ENCODE assay signal across 31 cellular contexts in genomic region chr2:236592821-236593220, GRCh38. TPM values are rescaled to one million over a fixed set of nuclear protein-coding genes. Genes with fewer than 3 reads are reported as not detected.
DNase-seq lines count a peak whose midpoint lies in the region; ATAC-seq, FAIRE-seq and TF ChIP-seq lines count a peak whose summit lies in the region.
"Had no signal": no experiment of that assay in that cellular context is flagged by ENCODE, and none has a peak within 500 bp of the region (broad histone marks: within the 10 kb centered on the region; RNA-seq: fewer than 3 reads in every experiment).

No MANE protein-coding gene starts in this region.

- CTCF ChIA-PET in HepG2 (lab: Yijun Ruan, JAX; ENCODE audit: low intra/inter-chr PET ratio, low total read pairs) (no interaction called here), SK-N-SH (lab: Yijun Ruan, JAX) (no interaction called here)

- no peak for FAIRE-seq in HepG2 (lab: Jason Lieb, UNC)
- FAIRE-seq: A204.1, GM18507, H1, RCC 7860 had no signal

- H3K4me1 ChIP-seq in HepG2 (ENCODE audit: insufficient read depth, low read length) (peaks cover 5% of the 10 kb centered on the region; the same call in 1 of the 2 replicates), SK-N-SH (ENCODE audit: control insufficient read depth in 1 of 2, insufficient read depth in 2 of 2, low read depth in 1 of 2, low read length in 1 of 2) (no peaks in the 10 kb centered on the region)
- H3K4me1 ChIP-seq: colonic mucosa, foreskin keratinocyte had no signal

- POLR2A ChIA-PET in HepG2 (lab: Yijun Ruan, JAX) (no interaction called here), SK-N-SH (lab: Yijun Ruan, JAX) (no interaction called here)

- peak; percentile 50 for DNase-seq in natural killer cell treated with Interleukin-12 subunit alpha and Interleukin-12 subunit beta and Interleukin-15 and Interleukin-18, amount 100 ng/mL, for 72 hours (ENCODE audit: low spot score)
- DNase-seq in natural killer cell: no peak
- DNase-seq in SHP77 treated with DMSO at 0.1 percent for 48 hours (lab: John Stamatoyannopoulos, UW): peak; percentile 79
- peak; percentile 32 for DNase-seq in HepG2 (ENCODE audit: low spot score)
- DNase-seq in NCI-H524 treated with DMSO at 0.1 percent for 48 hours (lab: John Stamatoyannopoulos, UW): no peak
- no peak for DNase-seq in SK-N-SH
- DNase-seq in GM13976 (ENCODE audit: low spot score): no peak
- DNase-seq: activated CD4-positive, alpha-beta T cell treated with anti-CD3 and anti-CD28 coated beads, Interleukin-2, amount 10 ng/mL, durations not matched to agents 7 days and 5 days; activated naive CD4-positive, alpha-beta T cell; activated T-cell treated with anti-CD3 and anti-CD28 coated beads, Interleukin-2, amount 50 U/mL, for 48 hours; AML-193; brain microvascular endothelial cell; CD4-positive, alpha-beta memory T cell; colonic mucosa; DMS 273 treated with DMSO at 0.1 percent for 48 hours; effector memory CD4-positive, alpha-beta T cell; foreskin keratinocyte; GDM1; hippocampal formation; immature natural killer cell; NCI-H2107 had no signal

- intact Hi-C loops in natural killer cell (cut with micrococcal nuclease): no loop called here
- intact Hi-C loops in HepG2 (cut with micrococcal nuclease; ENCODE audit: unreplicated experiment): no loop called here

- no peak for TF ChIP-seq RAD21 in HepG2 (CRISPR knock-in tag; IDR thresholded peaks at IDR 0.05)
- TF ChIP-seq RAD21 in SK-N-SH (IDR thresholded peaks at IDR 0.05; ENCODE audit: low read length): no peak

- H3K9me3 ChIP-seq in HepG2 (ENCODE audit: low read length): peaks cover 11% of the 10 kb centered on the region
- no peaks in the 10 kb centered on the region for H3K9me3 ChIP-seq in SK-N-SH
- H3K9me3 ChIP-seq: colonic mucosa had no signal

- H3F3A ChIP-seq in SK-N-SH (replicated peaks; ENCODE audit: insufficient read depth): no peaks in the 10 kb centered on the region

- no peak for ATAC-seq in natural killer cell treated with Interleukin-12 subunit alpha and Interleukin-12 subunit beta and Interleukin-15 and Interleukin-18, amount 100 ng/mL, for 72 hours
- ATAC-seq in natural killer cell: no peak
- ATAC-seq in HepG2: peak; percentile 36; the same call in 1 of the 3 replicates
- no peak for ATAC-seq in HG03095 (IDR thresholded peaks at IDR 0.05; ENCODE audit: unreplicated experiment)
- ATAC-seq: foreskin keratinocyte had no signal

- H3K36me3 ChIP-seq in HepG2 (replicated peaks in 1 of 2; ENCODE audit: control insufficient read depth in 1 of 2, insufficient read depth in 2 of 2, low read length in 2 of 2) (no peaks in the 10 kb centered on the region), SK-N-SH (replicated peaks in 1 of 2; ENCODE audit: control insufficient read depth in 1 of 2, insufficient read depth in 2 of 2, low read length in 1 of 2) (no peaks in the 10 kb centered on the region)
- H3K36me3 ChIP-seq: brain microvascular endothelial cell, colonic mucosa had no signal

- H3K27me3 ChIP-seq in HepG2 (ENCODE audit: control insufficient read depth in 1 of 2, insufficient read depth in 2 of 2, low read length in 2 of 2) (peaks cover 0 to 38% of the 10 kb centered on the region in 2 experiments; a peak in 3 of 5 replicates), SK-N-SH (ENCODE audit: insufficient read depth) (no peaks in the 10 kb centered on the region; the same call in 1 of the 2 replicates)
- H3K27me3 ChIP-seq: brain microvascular endothelial cell, colonic mucosa, foreskin keratinocyte had no signal

- H3K27me3 Mint-ChIP-seq in natural killer cell treated with Interleukin-12 subunit alpha and Interleukin-12 subunit beta and Interleukin-15 and Interleukin-18, amount 100 ng/mL, for 72 hours: peaks cover 0 to 2% of the 10 kb centered on the region in 2 donors
- H3K27me3 Mint-ChIP-seq in natural killer cell (ENCODE audit: low read depth in 2 of 2): no peaks in the 10 kb centered on the region
- H3K27me3 Mint-ChIP-seq: activated CD4-positive, alpha-beta T cell treated with anti-CD3 and anti-CD28 coated beads, Interleukin-2, amount 10 ng/mL, durations not matched to agents 7 days and 5 days; CD4-positive, alpha-beta memory T cell; IgD-negative memory B cell had no signal

- no peaks in the 10 kb centered on the region for H3K9me3 Mint-ChIP-seq in natural killer cell treated with Interleukin-12 subunit alpha and Interleukin-12 subunit beta and Interleukin-15 and Interleukin-18, amount 100 ng/mL, for 72 hours
- no peaks in the 10 kb centered on the region for H3K9me3 Mint-ChIP-seq in natural killer cell
- H3K9me3 Mint-ChIP-seq: activated CD4-positive, alpha-beta T cell treated with anti-CD3 and anti-CD28 coated beads, Interleukin-2, amount 10 ng/mL, durations not matched to agents 7 days and 5 days; CD4-positive, alpha-beta memory T cell; immature natural killer cell; nephron had no signal

- 27% methylated on average over 14 of the region's 14 CpGs for WGBS in HepG2 (ENCODE audit: low lambda C conversion rate)
- WGBS in SK-N-SH (ENCODE audit: low lambda C conversion rate): 57% methylated on average over 14 of the region's 14 CpGs

- TF ChIP-seq EP300 in HepG2 (IDR thresholded peaks at IDR 0.05; ENCODE audit: low read depth in 2 of 2, low read length in 2 of 2): no peak
- TF ChIP-seq EP300 in HepG2 (CRISPR knock-in tag; IDR thresholded peaks at IDR 0.05; ENCODE audit: borderline replicate concordance): no peak
- TF ChIP-seq EP300 in SK-N-SH (IDR thresholded peaks at IDR 0.05; ENCODE audit: borderline replicate concordance in 1 of 2, low read depth in 1 of 2, low read length in 1 of 2): no peak

- no peak overlapping the region for H3K4me3 ChIP-seq in HepG2 (replicated peaks in 1 of 3; ENCODE audit: insufficient read depth in 1 of 3, low read depth in 2 of 3, low read length in 3 of 3)
- H3K4me3 ChIP-seq in SK-N-SH (ENCODE audit: low read depth in 2 of 2, low read length in 1 of 2): no peak overlapping the region
- H3K4me3 ChIP-seq: colonic mucosa had no signal

- peaks cover 0 to 2% of the 10 kb centered on the region in 2 donors for H3K4me1 Mint-ChIP-seq in natural killer cell treated with Interleukin-12 subunit alpha and Interleukin-12 subunit beta and Interleukin-15 and Interleukin-18, amount 100 ng/mL, for 72 hours (ENCODE audit: low read depth in 2 of 2)
- no peaks in the 10 kb centered on the region for H3K4me1 Mint-ChIP-seq in natural killer cell
- H3K4me1 Mint-ChIP-seq: activated CD4-positive, alpha-beta T cell treated with anti-CD3 and anti-CD28 coated beads, Interleukin-2, amount 10 ng/mL, durations not matched to agents 7 days and 5 days; CD4-positive, alpha-beta memory T cell; IgD-negative memory B cell; immature natural killer cell; nephron had no signal

- TF ChIP-seq POLR2A in HepG2 (IDR thresholded peaks at IDR 0.05; ENCODE audit: insufficient read depth in 1 of 2, low read depth in 2 of 2, low read length in 2 of 2): no peak

- in situ Hi-C loops in HepG2 (cut with HindIII; ENCODE audit: extremely low pct_ligation_motif_present, low pct_unique_long_range_greater_than_20kb): no loop called here
- in situ Hi-C loops in GM13976 (cut with MboI; ENCODE audit: low sequenced_read_pairs, unreplicated experiment): no loop called here

- H3K79me2 ChIP-seq in HepG2 (ENCODE audit: insufficient read depth, low read length) (no peaks in the 10 kb centered on the region), SK-N-SH (ENCODE audit: insufficient read depth) (no peaks in the 10 kb centered on the region)

- H3K9ac ChIP-seq in HepG2 (ENCODE audit: insufficient read depth, low read depth, low read length) (no peak overlapping the region), SK-N-SH (no peak overlapping the region)

- no peaks in the 10 kb centered on the region for H4K20me1 ChIP-seq in HepG2 (ENCODE audit: insufficient read depth, low read length)
- no peaks in the 10 kb centered on the region for H4K20me1 ChIP-seq in SK-N-SH (ENCODE audit: insufficient read depth)

- H2AFZ ChIP-seq in HepG2 (ENCODE audit: low read length) (no peak overlapping the region), SK-N-SH (ENCODE audit: low read depth) (no peak overlapping the region)

- H3K27ac ChIP-seq in HepG2 (ENCODE audit: extremely low read length, insufficient read depth, low read length) (no peak overlapping the region), SK-N-SH (ENCODE audit: low read depth in 2 of 2, low read length in 1 of 2) (no peak overlapping the region)
- H3K27ac ChIP-seq: brain microvascular endothelial cell, colonic mucosa, foreskin keratinocyte, HL-60, VCaP had no signal

- no peak overlapping the region for H3K4me2 ChIP-seq in HepG2 (ENCODE audit: low read depth, low read length)
- no peak overlapping the region for H3K4me2 ChIP-seq in SK-N-SH

- no peak overlapping the region for H3K27ac Mint-ChIP-seq in natural killer cell treated with Interleukin-12 subunit alpha and Interleukin-12 subunit beta and Interleukin-15 and Interleukin-18, amount 100 ng/mL, for 72 hours
- H3K27ac Mint-ChIP-seq in natural killer cell: no peak overlapping the region
- H3K27ac Mint-ChIP-seq: activated CD4-positive, alpha-beta T cell treated with anti-CD3 and anti-CD28 coated beads, Interleukin-2, amount 10 ng/mL, durations not matched to agents 7 days and 5 days; CD4-positive, alpha-beta memory T cell; IgD-negative memory B cell; immature natural killer cell; nephron; progenitor cell of endocrine pancreas had no signal

- H3K4me3 Mint-ChIP-seq in natural killer cell treated with Interleukin-12 subunit alpha and Interleukin-12 subunit beta and Interleukin-15 and Interleukin-18, amount 100 ng/mL, for 72 hours: no peak overlapping the region
- no peak overlapping the region for H3K4me3 Mint-ChIP-seq in natural killer cell
- H3K4me3 Mint-ChIP-seq: activated CD4-positive, alpha-beta T cell treated with anti-CD3 and anti-CD28 coated beads, Interleukin-2, amount 10 ng/mL, durations not matched to agents 7 days and 5 days; CD4-positive, alpha-beta memory T cell; IgD-negative memory B cell; immature natural killer cell; nephron had no signal

- no TSS peak for BruUV-seq in HepG2 (replicated peaks; lab: Mats Ljungman, UMichigan)

- H3K36me3 Mint-ChIP-seq in natural killer cell treated with Interleukin-12 subunit alpha and Interleukin-12 subunit beta and Interleukin-15 and Interleukin-18, amount 100 ng/mL, for 72 hours: no peaks in the 10 kb centered on the region
- no peaks in the 10 kb centered on the region for H3K36me3 Mint-ChIP-seq in natural killer cell
- H3K36me3 Mint-ChIP-seq: CD4-positive, alpha-beta memory T cell; IgD-negative memory B cell; immature natural killer cell had no signal

- no peaks in the 10 kb centered on the region for H3K9me2 ChIP-seq in SK-N-SH

- TF ChIP-seq CTCF in natural killer cell (IDR thresholded peaks at IDR 0.05) (no peak), HepG2 (CRISPR knock-in tag; IDR thresholded peaks at IDR 0.05) (no peak), SK-N-SH (IDR thresholded peaks at IDR 0.05) (no peak), GM13976 (IDR thresholded peaks at IDR 0.05; ENCODE audit: borderline replicate concordance, control extremely low read depth, extremely low read depth, insufficient read depth, missing control alignments) (no peak)

RNA-seq across cellular contexts. Expression of gene ACKR3, which starts 23.2 kb away (rescaled TPM):
- total RNA-seq in natural killer cell treated with Interleukin-12 subunit alpha and Interleukin-12 subunit beta and Interleukin-15 and Interleukin-18, amount 100 ng/mL, for 72 hours: under 1 TPM in 1 of 2 donors, not detected in 1; 0.33 TPM
- total RNA-seq in natural killer cell (1 to 10 TPM; 4.4 to 5.5 (median 4.6) TPM), HepG2 (2016; rRNA removed; fragmentation: Illumina TruSeq; extraction: Trizol) (not detected in 2 replicates)
- not detected in 2 replicates for total RNA-seq in HepG2 (2016; cell fraction: cytosol; rRNA removed; fragmentation: Illumina TruSeq; extraction: Trizol; ENCODE audit: low read depth)
- not detected in 2 replicates for total RNA-seq in HepG2 (2016; cell fraction: insoluble cytoplasmic fraction; rRNA removed; fragmentation: Illumina TruSeq; extraction: Trizol)
- not detected in 2 replicates for total RNA-seq in HepG2 (2016; cell fraction: membrane; rRNA removed; fragmentation: Illumina TruSeq; extraction: Trizol)
- not detected in 2 replicates for total RNA-seq in HepG2 (2016; cell fraction: nucleus; rRNA removed; fragmentation: Illumina TruSeq; extraction: Trizol)
- polyA plus RNA-seq in HepG2 (2011; rRNA removed) (0.04 TPM in 1 of 2 replicates, not detected in the other), SK-N-SH (2012; rRNA removed) (not detected in 2 replicates)
- 0.03 TPM in 1 of 2 replicates, not detected in the other for polyA plus RNA-seq in HepG2 (2011; cell fraction: cytosol; rRNA removed)
- polyA plus RNA-seq in HepG2 (2011; cell fraction: nucleus; rRNA removed): 0.23 TPM in 1 of 2 replicates, not detected in the other
- not detected in 2 replicates for polyA plus RNA-seq in HepG2 (2012)
- polyA plus RNA-seq in HepG2 (2016; cell fraction: cytosol; fragmentation: Illumina TruSeq; extraction: Trizol; ENCODE audit: low read depth): not detected in 2 replicates
- polyA plus RNA-seq in HepG2 (2016; cell fraction: insoluble cytoplasmic fraction; fragmentation: Illumina TruSeq; extraction: Trizol; ENCODE audit: low read depth): not detected in 2 replicates
- not detected in 2 replicates for polyA plus RNA-seq in HepG2 (2016; cell fraction: membrane; fragmentation: Illumina TruSeq; extraction: Trizol; ENCODE audit: low read depth)
- not detected in 2 replicates for polyA plus RNA-seq in HepG2 (2016; cell fraction: nucleus; fragmentation: Illumina TruSeq; extraction: Trizol; ENCODE audit: insufficient read depth, low read depth)
- polyA minus RNA-seq in HepG2 (2011; rRNA and poly(A)+ RNA removed; ENCODE audit: low replicate concordance): 9.1 TPM in 1 of 2 replicates, not detected in the other
- polyA minus RNA-seq in HepG2 (2011; cell fraction: cytosol; rRNA and poly(A)+ RNA removed): not detected in 2 replicates
- not detected in 2 replicates for polyA minus RNA-seq in HepG2 (2011; cell fraction: nucleus; rRNA and poly(A)+ RNA removed)
- 0.05 and 0.08 TPM in 2 replicates for polyA plus RNA-seq in SK-N-SH (2012; cell fraction: cytosol; rRNA removed)
- polyA plus RNA-seq in SK-N-SH (2012; cell fraction: nucleus; rRNA removed): 0.08 and 0.23 TPM in 2 replicates

Comparison
In these comparisons a context has a peak if more than half of its experiments do, and no peak if none do; other contexts are left out.
1. DNase-seq: peak in natural killer cell treated with Interleukin-12 subunit alpha and Interleukin-12 subunit beta and Interleukin-15 and Interleukin-18, amount 100 ng/mL, for 72 hours (single experiment), SHP77 treated with DMSO at 0.1 percent for 48 hours (single experiment) and HepG2 (single experiment); none in natural killer cell (single experiment), NCI-H524 treated with DMSO at 0.1 percent for 48 hours (single experiment), SK-N-SH (single experiment) and GM13976 (single experiment).